In the genomic region with DNA sequence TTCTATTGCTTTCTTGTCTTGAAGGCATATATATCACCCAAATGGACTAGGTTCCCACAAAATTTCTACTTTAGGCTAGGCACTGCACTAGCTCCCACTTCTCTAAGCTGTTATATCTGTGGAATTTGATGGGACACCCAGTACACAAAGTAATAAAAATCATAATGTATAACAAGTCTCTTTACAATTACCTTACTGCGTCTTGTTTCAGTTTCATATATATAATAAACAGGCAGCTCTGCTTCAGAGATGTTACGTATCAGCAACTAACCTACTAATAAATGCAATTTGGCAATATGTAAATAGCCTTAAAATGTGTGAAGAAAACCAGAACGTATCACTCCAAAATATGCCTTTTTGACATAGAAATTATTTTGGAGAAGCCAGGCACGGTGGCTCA, we compare ENCODE assay signal across 15 cellular contexts. TPM values are rescaled to one million over a fixed set of nuclear protein-coding genes. Genes with fewer than 3 reads are reported as not detected.
DNase-seq lines count a peak whose midpoint lies in the region; ATAC-seq, FAIRE-seq and TF ChIP-seq lines count a peak whose summit lies in the region.
"Had no signal": no experiment of that assay in that cellular context is flagged by ENCODE, and none has a peak within 500 bp of the region (broad histone marks: within the 10 kb centered on the region; RNA-seq: fewer than 3 reads in every experiment).

No MANE protein-coding gene starts in this region.

- ATAC-seq in HG02938 (IDR thresholded peaks at IDR 0.05; ENCODE audit: unreplicated experiment) (peak; percentile 35), GM12878 (peak; percentile 67)
- ATAC-seq: activated T-cell treated with anti-CD3 and anti-CD28 coated beads, Interleukin-2, amount 50 U/mL, for 4 hours; left ventricle myocardium superior; natural killer cell treated with Interleukin-12 subunit alpha and Interleukin-12 subunit beta and Interleukin-15 and Interleukin-18, amount 100 ng/mL, for 72 hours; SK-N-SH treated with all-trans-retinoic acid at 6 μM for 48 hours had no signal

- H3K27ac ChIP-seq in C4-2B (peak overlapping the region; percentile 30; the same call in 1 of the 2 replicates), GM12878 (ENCODE audit: control insufficient read depth, insufficient read depth) (peak overlapping the region; percentile 82), esophagus muscularis mucosa (replicated peaks in 1 of 4) (no peak overlapping the region)

- peak overlapping the region; percentile 92 for H3K4me2 ChIP-seq in GM12878 (ENCODE audit: control insufficient read depth, insufficient read depth)

- DNase-seq in GM12878 (ENCODE audit: low read depth, low spot score) (no peak), esophagus muscularis mucosa (ENCODE audit: extremely low spot score) (no peak), cerebellar nuclear complex (lab: John Stamatoyannopoulos, UW) (no peak), iPS-NIHi11 (ENCODE audit: low spot score) (no peak)
- DNase-seq in activated naive CD4-positive, alpha-beta T cell treated with Interleukin-2 at 50 U/mL for 16 hours: no peak
- DNase-seq: activated T-cell treated with anti-CD3 and anti-CD28 coated beads, Interleukin-2, amount 50 U/mL, for 4 hours; HFFc6; left ventricle myocardium superior; NCI-H2081 treated with DMSO at 0.1 percent for 48 hours had no signal

- POLR2A ChIA-PET in GM12878 (lab: Charles Lee): interaction anchor here (0.5 to 1.2 kb wide), 3 partner anchors 63 to 111 kb away, joined by 3 to 4 read pairs (median 4); no protein-coding TSS in a partner anchor

- peak; percentile 91 for FAIRE-seq in GM12878 (lab: Jason Lieb, UNC)
- FAIRE-seq: TTC549 had no signal

- no peak for TF ChIP-seq RAD21 in GM12878 (IDR thresholded peaks at IDR 0.05; ENCODE audit: insufficient read depth, low read depth, low read length)

- no peaks in the 10 kb centered on the region; the same call in 1 of the 2 replicates for H3K79me2 ChIP-seq in GM12878 (ENCODE audit: control insufficient read depth, insufficient read depth, low read length)

- intact Hi-C loops in GM12878 (cut with micrococcal nuclease; ENCODE audit: unreplicated experiment): no loop called here
- intact Hi-C loops in esophagus muscularis mucosa (cut with DNase I): no loop called here

- H2AFZ ChIP-seq in GM12878 (ENCODE audit: control insufficient read depth, low read depth, low read length): peak overlapping the region; percentile 89

- peak overlapping the region; percentile 57 for H3K9ac ChIP-seq in GM12878 (ENCODE audit: control insufficient read depth, insufficient read depth, low read length)
- peak overlapping the region; percentile 54 for H3K9ac ChIP-seq in mucosa of stomach (ENCODE audit: low read length)

- no peaks in the 10 kb centered on the region for H3K27me3 ChIP-seq in GM12878 (replicated peaks in 1 of 2; ENCODE audit: control insufficient read depth in 2 of 2, insufficient read depth in 2 of 2, low read length in 1 of 2)
- H3K27me3 ChIP-seq in mucosa of stomach (ENCODE audit: control insufficient read depth, insufficient read depth, low read length): no peaks in the 10 kb centered on the region
- no peaks in the 10 kb centered on the region for H3K27me3 ChIP-seq in esophagus muscularis mucosa

- H3K4me1 ChIP-seq in GM12878 (ENCODE audit: control insufficient read depth, insufficient read depth, low read length) (peaks cover 7% of the 10 kb centered on the region), mucosa of stomach (ENCODE audit: control insufficient read depth, insufficient read depth, low read length) (peaks cover 18% of the 10 kb centered on the region), esophagus muscularis mucosa (peaks cover 0 to 4% (median 0%) of the 10 kb centered on the region in 4 donors)

- no peak for TF ChIP-seq EP300 in GM12878 (IDR thresholded peaks at IDR 0.05; ENCODE audit: borderline replicate concordance in 1 of 2, control insufficient read depth in 1 of 2, low read depth in 2 of 2, low read length in 2 of 2)
- no peak for TF ChIP-seq EP300 in esophagus muscularis mucosa (IDR thresholded peaks at IDR 0.05)

- SMC1A ChIA-PET in GM12878 (lab: Charles Lee; ENCODE audit: uncharacterized antibody, unreplicated experiment): interaction anchor here (1.0 to 2.5 kb wide), 14 partner anchors 10 to 70 kb away, joined by 3 to 19 read pairs (median 8); partner anchors contain the start of genes SMIM14 and UGDH

- H3K9me3 ChIP-seq in GM12878 (replicated peaks; ENCODE audit: control insufficient read depth, insufficient read depth, low read length) (peaks cover 6% of the 10 kb centered on the region; the same call in 2 of the 3 replicates), mucosa of stomach (ENCODE audit: control insufficient read depth, low read length) (no peaks in the 10 kb centered on the region), esophagus muscularis mucosa (no peaks in the 10 kb centered on the region)

- H3K36me3 ChIP-seq in GM12878 (ENCODE audit: control insufficient read depth in 2 of 2, insufficient read depth in 2 of 2, low read length in 1 of 2) (peaks cover 3 to 9% of the 10 kb centered on the region in 2 experiments), mucosa of stomach (ENCODE audit: control insufficient read depth, insufficient read depth, low read length) (no peaks in the 10 kb centered on the region), esophagus muscularis mucosa (peaks cover 0 to 47% (median 24%) of the 10 kb centered on the region in 4 donors)

- in situ Hi-C loops in GM12878 (cut with MboI): no loop called here

- H3K4me3 ChIP-seq in GM12878 (peak overlapping the region; percentile 8; the same call in 1 of the 2 replicates), mucosa of stomach (ENCODE audit: low read length) (no peak overlapping the region), esophagus muscularis mucosa (no peak overlapping the region)

- BruUV-seq in GM12878 (replicated peaks; lab: Mats Ljungman, UMichigan): no TSS peak

- CTCF ChIA-PET in GM12878 (lab: Yijun Ruan, JAX): interaction anchor here (0.6 to 1.7 kb wide), 6 partner anchors 10 to 100 kb away, joined by 3 to 8 read pairs (median 4); partner anchors contain the start of gene UGDH

- 12% methylated on average over 4 of the region's 4 CpGs for WGBS in GM12878 (ENCODE audit: insufficient coverage, insufficient replicate concordance, low lambda C conversion rate, missing lambda C conversion rate)
- 97% methylated on average over 4 of the region's 4 CpGs for WGBS in esophagus muscularis mucosa

- TF ChIP-seq POLR2A in GM12878 (IDR thresholded peaks at IDR 0.05; ENCODE audit: low read depth, low read length) (no peak), esophagus muscularis mucosa (IDR thresholded peaks at IDR 0.05; ENCODE audit: low read depth) (no peak)

- TF ChIP-seq CTCF in C4-2B (conservative IDR thresholded peaks at IDR 0.05) (no peak), GM12878 (IDR thresholded peaks at IDR 0.05 in 2 of 3, conservative IDR thresholded peaks at IDR 0.05 in 1 of 3; ENCODE audit: control insufficient read depth in 2 of 3, extremely low read depth in 1 of 3, insufficient read depth in 1 of 3, low read depth in 3 of 3, low read length in 3 of 3) (no peak), esophagus muscularis mucosa (IDR thresholded peaks at IDR 0.05) (no peak)

- H4K20me1 ChIP-seq in GM12878 (ENCODE audit: control insufficient read depth, insufficient read depth): no peaks in the 10 kb centered on the region

- RAD21 ChIA-PET in GM12878 (lab: Charles Lee; ENCODE audit: unreplicated experiment): interaction anchor here (0.8 to 2.5 kb wide), 10 partner anchors 14 to 138 kb away, joined by 3 to 12 read pairs (median 4); partner anchors contain the start of genes SMIM14 and UGDH

TF ChIP-seq in GM12878, 131 proteins besides CTCF, POLR2A, EP300 and RAD21 (continues in another document):
- TF ChIP-seq ATF2 (IDR thresholded peaks at IDR 0.05; ENCODE audit: low read length) (0 out of 2 replicates have a peak, but pooled peaks have one; percentile 2), MEF2B (IDR thresholded peaks at IDR 0.05; ENCODE audit: partially characterized antibody, poor library complexity, severe bottlenecking) (peak; percentile 25)

RNA-seq across cellular contexts. Expression of gene UGDH, which starts 42.0 kb away (rescaled TPM):
- 16.1 and 18.7 TPM in 2 replicates for total RNA-seq in GM12878 (2013; cell fraction: nucleolus; rRNA removed)
- total RNA-seq in GM12878 (2014; rRNA removed): 19.7 and 22.6 TPM in 2 replicates
- 17.4 and 22.0 TPM in 2 replicates for total RNA-seq in GM12878 (2014; rRNA removed; fragmentation: Illumina TruSeq; extraction: Trizol)
- 32.9 and 33.1 TPM in 2 replicates for total RNA-seq in GM12878 (2021)
- polyA plus RNA-seq in GM12878 (2011; ENCODE audit: low read depth): 16.4 TPM
- polyA plus RNA-seq in GM12878 (2011; rRNA removed): 28.4 and 47.1 TPM in 2 replicates
- 11.2 and 17.8 TPM in 2 replicates for polyA plus RNA-seq in GM12878 (2011; cell fraction: cytosol; rRNA removed)
- polyA plus RNA-seq in GM12878 (2011; cell fraction: nucleus; rRNA removed): 6.8 and 9.8 TPM in 2 replicates
- polyA plus RNA-seq in GM12878 (2012): 23.3 and 23.4 TPM in 2 replicates
- polyA plus RNA-seq in GM12878 (2014; fragmentation: Illumina TruSeq; extraction: Trizol): 28.7 and 45.0 TPM in 2 replicates
- polyA plus RNA-seq in GM12878 (2014; fragmentation: Nextera tagmentation; extraction: Ambion mirVana): 10 to 100 TPM; 11.1 to 11.3 TPM
- 23.2 and 25.1 TPM in 2 replicates for polyA plus RNA-seq in GM12878 (2014; rRNA removed)
- 10 to 100 TPM; 56.0 to 60.3 TPM for polyA plus RNA-seq in GM12878 (2016; fragmentation: Nextera tagmentation; extraction: Ambion mirVana)
- 16.4 and 20.8 TPM in 2 replicates for polyA minus RNA-seq in GM12878 (2011; rRNA and poly(A)+ RNA removed)
- polyA minus RNA-seq in GM12878 (2011; cell fraction: cytosol; rRNA and poly(A)+ RNA removed): 18.7 and 22.1 TPM in 2 replicates
- polyA minus RNA-seq in GM12878 (2011; cell fraction: nucleus; rRNA and poly(A)+ RNA removed): 3.6 and 8.5 TPM in 2 replicates
- 100 to 1,000 TPM in 1 of 4 donors, 10 to 100 TPM in 3; 36.4 to 180 (median 42.1) TPM for total RNA-seq in esophagus muscularis mucosa

Comparison
In these comparisons a context has a peak if more than half of its experiments do, and no peak if none do; other contexts are left out.
1. H3K27ac ChIP-seq: peak in C4-2B (single experiment) and GM12878 (single experiment); none in esophagus muscularis mucosa (0 of 4).